In the genomic region with DNA sequence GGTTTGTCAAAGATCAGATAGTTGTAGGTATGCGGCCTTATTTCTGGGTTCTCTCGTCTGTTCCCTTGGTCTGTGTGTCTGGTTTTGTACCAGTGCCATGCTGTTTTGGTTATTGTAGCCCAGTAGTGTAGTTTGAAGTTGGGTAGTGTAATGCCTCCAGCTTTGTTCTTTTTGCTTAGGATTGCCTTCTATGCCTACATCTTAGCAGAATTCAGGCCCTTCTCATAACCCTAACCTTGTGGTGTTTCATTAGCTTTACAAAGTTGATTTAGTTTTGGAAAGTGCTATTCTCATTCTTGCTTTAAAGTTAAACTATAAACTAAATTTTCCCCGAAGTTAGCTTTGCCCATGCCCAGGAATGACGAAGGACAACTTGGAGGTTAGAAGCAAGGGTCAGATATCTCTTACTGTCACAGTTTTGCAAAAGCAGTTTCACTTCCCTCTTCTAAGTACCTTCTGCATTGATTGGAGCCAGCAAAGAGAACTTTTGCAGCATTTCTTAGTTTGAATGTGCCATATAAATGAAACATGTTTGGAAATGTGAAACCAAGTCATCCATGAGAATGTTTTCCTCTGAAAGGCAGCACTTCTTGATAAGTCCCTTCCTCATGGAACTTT, we compare ENCODE assay signal across 11 cellular contexts.
DNase-seq lines count a peak whose midpoint lies in the region; ATAC-seq, FAIRE-seq and TF ChIP-seq lines count a peak whose summit lies in the region.
"Had no signal": no experiment of that assay in that cellular context is flagged by ENCODE, and none has a peak within 500 bp of the region (broad histone marks: within the 10 kb centered on the region; RNA-seq: fewer than 3 reads in every experiment).

No MANE protein-coding gene starts in this region.

- no TSS peak for BruUV-seq in HepG2 (replicated peaks; lab: Mats Ljungman, UMichigan)

- no peak for TF ChIP-seq RAD21 in HepG2 (CRISPR knock-in tag; IDR thresholded peaks at IDR 0.05)

- H3K4me2 ChIP-seq in HepG2 (ENCODE audit: low read depth, low read length): no peak overlapping the region

- FAIRE-seq in HepG2 (lab: Jason Lieb, UNC): no peak
- FAIRE-seq: keratinocyte had no signal

- H3K36me3 ChIP-seq in breast epithelium (no peaks in the 10 kb centered on the region), Peyer's patch (no peaks in the 10 kb centered on the region), HepG2 (replicated peaks in 1 of 2; ENCODE audit: control insufficient read depth in 1 of 2, insufficient read depth in 2 of 2, low read length in 2 of 2) (no peaks in the 10 kb centered on the region)

- no peak for TF ChIP-seq POLR2A in breast epithelium (IDR thresholded peaks at IDR 0.05)
- no peak for TF ChIP-seq POLR2A in Peyer's patch (IDR thresholded peaks at IDR 0.05)
- TF ChIP-seq POLR2A in HepG2 (IDR thresholded peaks at IDR 0.05; ENCODE audit: insufficient read depth in 1 of 2, low read depth in 2 of 2, low read length in 2 of 2): no peak

- intact Hi-C loops in breast epithelium (cut with DNase I; ENCODE audit: low total_unique reads): no loop called here
- intact Hi-C loops in HepG2 (cut with micrococcal nuclease; ENCODE audit: unreplicated experiment): no loop called here

- no peak overlapping the region for H3K27ac ChIP-seq in breast epithelium
- H3K27ac ChIP-seq in Peyer's patch: peak overlapping the region in 2 of 4 donors; percentile 11 to 19
- no peak overlapping the region for H3K27ac ChIP-seq in HepG2 (ENCODE audit: extremely low read length, insufficient read depth, low read length)

- no peaks in the 10 kb centered on the region for H4K20me1 ChIP-seq in HepG2 (ENCODE audit: insufficient read depth, low read length)

- no peaks in the 10 kb centered on the region for H3K9me3 ChIP-seq in breast epithelium
- H3K9me3 ChIP-seq in Peyer's patch: no peaks in the 10 kb centered on the region
- H3K9me3 ChIP-seq in HepG2 (ENCODE audit: low read length): no peaks in the 10 kb centered on the region

- WGBS in HepG2 (ENCODE audit: low lambda C conversion rate): 29% methylated on average over 4 of the region's 4 CpGs

- H3K79me2 ChIP-seq in HepG2 (ENCODE audit: insufficient read depth, low read length): no peaks in the 10 kb centered on the region

- POLR2A ChIA-PET in HepG2 (lab: Yijun Ruan, JAX): no interaction called here

- no peak for DNase-seq in left lobe of liver (ENCODE audit: low spot score)
- no peak for DNase-seq in breast epithelium (ENCODE audit: low spot score in 2 of 2)
- no peak for DNase-seq in Peyer's patch
- no peak for DNase-seq in HepG2 (ENCODE audit: low spot score)
- no peak for DNase-seq in NCI-H2227 treated with DMSO at 0.1 percent for 48 hours (lab: John Stamatoyannopoulos, UW)
- DNase-seq: activated naive CD4-positive, alpha-beta T cell treated with anti-CD3 and anti-CD28 coated beads, Interleukin-2, amount 10 ng/mL, durations not matched to agents 7 days and 5 days; DND-41 had no signal

- ATAC-seq in GM18867 (IDR thresholded peaks at IDR 0.05; ENCODE audit: unreplicated experiment) (peak; percentile 84), GM21723 (IDR thresholded peaks at IDR 0.05; ENCODE audit: unreplicated experiment) (peak; percentile 92), HG03442 (IDR thresholded peaks at IDR 0.05; ENCODE audit: unreplicated experiment) (peak; percentile 76), left lobe of liver (peak; percentile 44), HepG2 (no peak)

- CTCF ChIA-PET in HepG2 (lab: Yijun Ruan, JAX; ENCODE audit: low intra/inter-chr PET ratio, low total read pairs): no interaction called here

- no peak overlapping the region for H3K4me3 ChIP-seq in breast epithelium
- no peak overlapping the region for H3K4me3 ChIP-seq in Peyer's patch
- no peak overlapping the region for H3K4me3 ChIP-seq in HepG2 (replicated peaks in 1 of 3; ENCODE audit: insufficient read depth in 1 of 3, low read depth in 2 of 3, low read length in 3 of 3)

- no peak overlapping the region for H3K9ac ChIP-seq in HepG2 (ENCODE audit: insufficient read depth, low read depth, low read length)

- in situ Hi-C loops in HepG2 (cut with HindIII; ENCODE audit: extremely low pct_ligation_motif_present, low pct_unique_long_range_greater_than_20kb): no loop called here

- H3K27me3 ChIP-seq in breast epithelium: no peaks in the 10 kb centered on the region
- no peaks in the 10 kb centered on the region for H3K27me3 ChIP-seq in Peyer's patch
- H3K27me3 ChIP-seq in HepG2 (ENCODE audit: control insufficient read depth in 1 of 2, insufficient read depth in 2 of 2, low read length in 2 of 2): no peaks in the 10 kb centered on the region

- H3K4me1 ChIP-seq in breast epithelium: peaks cover 0 to 12% of the 10 kb centered on the region in 2 donors
- H3K4me1 ChIP-seq in Peyer's patch: peaks cover 0 to 11% (median 5%) of the 10 kb centered on the region in 4 donors
- H3K4me1 ChIP-seq in HepG2 (ENCODE audit: insufficient read depth, low read length): peaks cover 7% of the 10 kb centered on the region

- TF ChIP-seq CTCF in breast epithelium (IDR thresholded peaks at IDR 0.05): no peak
- TF ChIP-seq CTCF in Peyer's patch (IDR thresholded peaks at IDR 0.05): no peak
- no peak for TF ChIP-seq CTCF in HepG2 (CRISPR knock-in tag; IDR thresholded peaks at IDR 0.05)

- no peak overlapping the region for H2AFZ ChIP-seq in HepG2 (ENCODE audit: low read length)

- TF ChIP-seq EP300 in HepG2 (IDR thresholded peaks at IDR 0.05; ENCODE audit: low read depth in 2 of 2, low read length in 2 of 2): no peak
- TF ChIP-seq EP300 in HepG2 (CRISPR knock-in tag; IDR thresholded peaks at IDR 0.05; ENCODE audit: borderline replicate concordance): no peak

TF ChIP-seq in HepG2, 621 proteins besides CTCF, POLR2A, EP300 and RAD21:
- TF ChIP-seq ZNF451 (CRISPR knock-in tag; IDR thresholded peaks at IDR 0.05) (no peak), NR1H2 (CRISPR knock-in tag; IDR thresholded peaks at IDR 0.05; ENCODE audit: borderline replicate concordance, low read depth) (no peak)
